1 cellular context compared by ENCODE assay signal in the genomic region with DNA sequence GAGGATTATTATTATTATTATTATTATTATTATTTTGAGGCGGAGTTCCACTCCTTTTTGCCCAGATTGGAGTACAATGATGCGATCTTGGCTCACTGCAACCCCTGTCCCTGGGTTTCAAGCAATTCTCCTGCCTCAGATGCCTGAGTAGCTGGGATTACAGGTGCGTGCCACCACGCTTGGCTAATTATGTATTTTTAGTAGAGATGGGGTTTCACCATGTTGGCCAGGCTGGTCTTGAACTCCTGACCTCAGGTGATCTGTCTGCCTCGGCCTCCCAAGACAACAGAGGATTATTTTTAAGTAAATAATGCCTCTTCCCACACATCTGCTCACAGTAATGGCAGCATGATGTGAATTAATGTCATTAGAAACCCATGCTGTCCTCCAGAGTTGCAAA.
A peak's percentile ranks its signal among the peaks of the same experiment; 100 is the strongest.
TF ChIP-seq lines count a peak whose summit lies in the region.

No MANE protein-coding gene starts in this region.

TF ChIP-seq in GM12878, 131 proteins besides CTCF, POLR2A, EP300 and RAD21:
- TF ChIP-seq RUNX3 (IDR thresholded peaks at IDR 0.05; ENCODE audit: low read length) = 0 out of 2 replicates have a peak, but pooled peaks have one; percentile 13
- 0 out of 2 replicates have a peak, but pooled peaks have one; percentile 45 for TF ChIP-seq NR2F1 (conservative IDR thresholded peaks at IDR 0.05)
- peak; percentile 19; the same call in 1 of the 2 replicates for TF ChIP-seq CREM (IDR thresholded peaks at IDR 0.05; ENCODE audit: low read depth)
- peak; percentile 33; the same call in 1 of the 2 replicates for TF ChIP-seq FOXM1 (IDR thresholded peaks at IDR 0.05; ENCODE audit: low read depth, low read length)
- peak; percentile 66; the same call in 1 of the 2 replicates for TF ChIP-seq MEF2A (IDR thresholded peaks at IDR 0.05; ENCODE audit: insufficient read depth, low read depth, low read length)
- 0 out of 2 replicates have a peak, but pooled peaks have one; percentile 23 for TF ChIP-seq ATF2 (IDR thresholded peaks at IDR 0.05; ENCODE audit: low read length)
- TF ChIP-seq BHLHE40 (IDR thresholded peaks at IDR 0.05; ENCODE audit: borderline replicate concordance in 1 of 2, low read depth in 2 of 2, low read length in 1 of 2) = peak; percentile 47 to 68; a peak in 3 of 4 replicates
- TF ChIP-seq NFIC (IDR thresholded peaks at IDR 0.05; ENCODE audit: low read depth, low read length) = 0 out of 2 replicates have a peak, but pooled peaks have one; percentile 34
- TF ChIP-seq PAX5 (IDR thresholded peaks at IDR 0.05; ENCODE audit: borderline replicate concordance, low read depth, low read length) = peak; percentile 77; the same call in 1 of the 2 replicates
